ENCODE assay signal across 16 cellular contexts in genomic region chr6:130189691-130190459, GRCh38. TPM values are rescaled to one million over a fixed set of nuclear protein-coding genes. Genes with fewer than 3 reads are reported as not detected.
"Had no signal": no experiment of that assay in that cellular context is flagged by ENCODE, and none has a peak within 500 bp of the region (broad histone marks: within the 10 kb centered on the region; RNA-seq: fewer than 3 reads in every experiment).

No MANE protein-coding gene starts in this region.

- H3K36me3 ChIP-seq: ascending aorta, esophagus squamous epithelium, heart left ventricle, tibial nerve, vagina had no signal

- H3K4me1 ChIP-seq: ascending aorta, foreskin keratinocyte, tibial nerve, vagina had no signal

- ATAC-seq: activated T-helper 17 cell treated with anti-CD3 and anti-CD28 coated beads, Interleukin-2, amount 50 U/mL, for 72 hours; foreskin keratinocyte had no signal

- H3K4me3 Mint-ChIP-seq: activated CD4-positive, alpha-beta memory T cell treated with anti-CD3 and anti-CD28 coated beads, Interleukin-2, amount 10 ng/mL, durations not matched to agents 7 days and 5 days; activated T-helper 17 cell treated with anti-CD3 and anti-CD28 coated beads, Interleukin-2, amount 50 U/mL, for 72 hours had no signal

- H3K27me3 Mint-ChIP-seq: activated CD4-positive, alpha-beta memory T cell treated with anti-CD3 and anti-CD28 coated beads, Interleukin-2, amount 10 ng/mL, durations not matched to agents 7 days and 5 days; activated T-helper 17 cell treated with anti-CD3 and anti-CD28 coated beads, Interleukin-2, amount 50 U/mL, for 72 hours had no signal

- H3K4me1 Mint-ChIP-seq: activated T-helper 17 cell treated with anti-CD3 and anti-CD28 coated beads, Interleukin-2, amount 50 U/mL, for 72 hours had no signal

- H3K9me3 ChIP-seq: ascending aorta, esophagus squamous epithelium, heart left ventricle, tibial nerve, vagina had no signal

- H3K9me3 Mint-ChIP-seq: activated T-helper 17 cell treated with anti-CD3 and anti-CD28 coated beads, Interleukin-2, amount 50 U/mL, for 72 hours had no signal

- H3K27me3 ChIP-seq: ascending aorta, esophagus squamous epithelium, foreskin keratinocyte, heart left ventricle, tibial nerve, vagina had no signal

- H3K4me3 ChIP-seq: ascending aorta, esophagus squamous epithelium, heart left ventricle, skin epidermis, tibial nerve, vagina had no signal

- DNase-seq: activated CD4-positive, alpha-beta memory T cell treated with anti-CD3 and anti-CD28 coated beads, Interleukin-2, amount 10 ng/mL, durations not matched to agents 7 days and 5 days; activated CD4-positive, alpha-beta T cell treated with anti-CD3 and anti-CD28 coated beads for 1 hour; activated CD8-positive, alpha-beta memory T cell treated with anti-CD3 and anti-CD28 coated beads, Interleukin-2, amount 50 U/mL, for 48 hours; esophagus squamous epithelium; foreskin keratinocyte; heart left ventricle; islet precursor cell; posterior cingulate gyrus; stimulated activated CD4-positive, alpha-beta T cell treated with anti-CD3 and anti-CD28 coated beads, Interleukin-4, amount 100 ng/mL, for 4 hours; T-helper 9 cell had no signal

- H3K27ac ChIP-seq: ascending aorta, esophagus squamous epithelium, foreskin keratinocyte, skin epidermis, tibial nerve, vagina had no signal

- FAIRE-seq: bronchial epithelial cell had no signal

- H3K27ac Mint-ChIP-seq: activated CD4-positive, alpha-beta memory T cell treated with anti-CD3 and anti-CD28 coated beads, Interleukin-2, amount 10 ng/mL, durations not matched to agents 7 days and 5 days; activated T-helper 17 cell treated with anti-CD3 and anti-CD28 coated beads, Interleukin-2, amount 50 U/mL, for 72 hours had no signal

RNA-seq across cellular contexts. Expression of gene SAMD3, which starts 32.9 kb away (rescaled TPM):
- total RNA-seq: ascending aorta, bronchial epithelial cell had no signal
